19 cellular contexts compared by ENCODE assay signal in the genomic region with DNA sequence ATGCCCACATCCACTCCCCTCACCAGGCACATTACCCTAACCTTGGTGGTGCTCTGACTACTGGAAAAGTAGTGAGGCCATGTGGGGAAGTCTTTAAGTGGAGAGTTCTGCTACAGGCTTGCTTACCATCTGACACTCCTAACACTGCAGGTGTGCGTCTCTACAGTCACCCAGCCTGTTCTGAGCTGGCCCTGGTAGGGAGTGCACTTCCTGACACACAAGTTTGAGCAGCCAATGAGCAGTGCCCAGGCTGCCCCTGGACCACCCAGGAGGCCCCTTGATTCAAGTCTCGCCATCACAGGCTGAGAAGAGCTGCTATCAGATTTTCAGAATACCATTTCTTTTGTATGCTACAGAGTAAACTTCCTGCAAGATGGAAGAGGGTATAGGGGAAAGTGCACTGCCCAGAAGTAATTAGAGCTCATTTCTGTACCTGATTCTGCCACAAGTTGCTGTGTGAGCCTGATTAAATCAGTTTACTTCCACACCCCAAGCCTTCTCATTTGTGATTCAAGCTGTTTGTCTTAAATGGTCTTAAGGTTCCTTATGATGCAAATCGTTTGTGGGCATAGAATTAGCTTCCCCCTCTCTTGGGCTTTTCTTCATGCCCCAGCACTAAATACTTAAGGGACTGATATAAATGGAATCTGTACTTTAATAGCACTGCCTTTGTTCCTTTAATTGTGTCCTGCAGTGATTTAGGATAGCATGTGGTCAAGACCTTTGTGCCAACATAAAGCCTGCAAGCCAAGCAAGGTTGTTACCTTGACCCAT. TPM values are rescaled to one million over a fixed set of nuclear protein-coding genes. Genes with fewer than 3 reads are reported as not detected.
A peak's percentile ranks its signal among the peaks of the same experiment; 100 is the strongest.
DNase-seq lines count a peak whose midpoint lies in the region; ATAC-seq and TF ChIP-seq lines count a peak whose summit lies in the region.
"Had no signal": no experiment of that assay in that cellular context is flagged by ENCODE, and none has a peak within 500 bp of the region (broad histone marks: within the 10 kb centered on the region; RNA-seq: fewer than 3 reads in every experiment).

No MANE protein-coding gene starts in this region.

- H3K4me1 ChIP-seq in iPS-20b (ENCODE audit: insufficient read depth, low read length), result peaks cover 38% of the 10 kb centered on the region; the same call in 1 of the 2 replicates
- peaks cover 30% of the 10 kb centered on the region for H3K4me1 ChIP-seq in neural progenitor cell
- H3K4me1 ChIP-seq: Caco-2 had no signal

- H4K20me1 ChIP-seq in neural progenitor cell (ENCODE audit: low read depth), result no peaks in the 10 kb centered on the region

- peaks cover 13% of the 10 kb centered on the region for H3F3A ChIP-seq in neural progenitor cell (ENCODE audit: low read depth)

- H3K9ac ChIP-seq in iPS-20b (ENCODE audit: low read depth, low read length) (no peak overlapping the region), neural progenitor cell (no peak overlapping the region)
- H3K9ac ChIP-seq: BLaER1, GM23248 had no signal

- H3K27ac ChIP-seq in iPS-20b (ENCODE audit: low read length) (no peak overlapping the region), neural progenitor cell (no peak overlapping the region)
- H3K27ac ChIP-seq: BLaER1, GM23248 had no signal

- TF ChIP-seq CTCF in WTC11 (IDR thresholded peaks at IDR 0.05) (no peak), neural progenitor cell (IDR thresholded peaks at IDR 0.05) (no peak)

- H3K36me3 ChIP-seq in H7 (replicated peaks; ENCODE audit: control insufficient read depth, insufficient read depth, low read length) (no peaks in the 10 kb centered on the region), iPS-20b (ENCODE audit: insufficient read depth, low read depth, low read length) (no peaks in the 10 kb centered on the region), neural progenitor cell (no peaks in the 10 kb centered on the region)
- H3K36me3 ChIP-seq: BLaER1 had no signal

- H3K9me3 ChIP-seq in iPS-20b (ENCODE audit: insufficient read depth, low read depth, low read length) (no peaks in the 10 kb centered on the region), neural progenitor cell (ENCODE audit: low read depth) (no peaks in the 10 kb centered on the region)
- H3K9me3 ChIP-seq: BLaER1, Caco-2 had no signal

- peak; percentile 68 for DNase-seq in H7
- peak; percentile 32 for DNase-seq in WTC11 (ENCODE audit: low spot score)
- DNase-seq in neural progenitor cell (ENCODE audit: low spot score), result peak; percentile 39
- no peak for DNase-seq in NCI-H2227 treated with DMSO at 0.1 percent for 48 hours (lab: John Stamatoyannopoulos, UW)
- no peak for DNase-seq in cerebellar nuclear complex (lab: John Stamatoyannopoulos, UW)
- DNase-seq in ecto neural progenitor cell (ENCODE audit: low spot score), result no peak
- DNase-seq: 8988T; AML-193; Caco-2; CD8-positive, alpha-beta memory T cell; DMS53; GM23248; HCEC 1CT; HFFc6; IMR-90 had no signal

- ATAC-seq in WTC11 (peak; percentile 90), HG02623 (IDR thresholded peaks at IDR 0.05; ENCODE audit: unreplicated experiment) (no peak)
- ATAC-seq: GM12878 had no signal

- peak overlapping the region; percentile 18 for H3K4me2 ChIP-seq in neural progenitor cell
- H3K4me2 ChIP-seq: BLaER1 had no signal

- no peaks in the 10 kb centered on the region for H3K79me2 ChIP-seq in neural progenitor cell (ENCODE audit: low read depth)

- CTCF ChIA-PET in WTC11 (lab: Charles Lee), result interaction anchor here (0.7 to 2.5 kb wide), 7 partner anchors 9 to 431 kb away, joined by 3 to 8 read pairs (median 6); no protein-coding TSS in a partner anchor

- H3K4me3 Mint-ChIP-seq in WTC11, result no peak overlapping the region
- H3K4me3 Mint-ChIP-seq in neural progenitor cell, result no peak overlapping the region
- H3K4me3 Mint-ChIP-seq: CD8-positive, alpha-beta memory T cell; HFFc6 had no signal

- H3K9me3 Mint-ChIP-seq in WTC11 (no peaks in the 10 kb centered on the region), neural progenitor cell (no peaks in the 10 kb centered on the region)

- H3K4me3 ChIP-seq in H7 (ENCODE audit: insufficient read depth, low read depth, low read length), result no peak overlapping the region
- H3K4me3 ChIP-seq in iPS-20b (ENCODE audit: low read length), result peak overlapping the region; percentile 20; the same call in 1 of the 2 replicates
- H3K4me3 ChIP-seq in neural progenitor cell, result no peak overlapping the region
- H3K4me3 ChIP-seq: BLaER1, GM12878, GM23248 had no signal

- H2AFZ ChIP-seq in neural progenitor cell (replicated peaks), result no peak overlapping the region
- H2AFZ ChIP-seq: GM23248 had no signal

- no peak overlapping the region for H3K27ac Mint-ChIP-seq in WTC11
- no peak overlapping the region for H3K27ac Mint-ChIP-seq in neural progenitor cell
- H3K27ac Mint-ChIP-seq: CD8-positive, alpha-beta memory T cell; HFFc6 had no signal

- H3K36me3 Mint-ChIP-seq in WTC11 (no peaks in the 10 kb centered on the region), neural progenitor cell (no peaks in the 10 kb centered on the region)
- H3K36me3 Mint-ChIP-seq: CD8-positive, alpha-beta memory T cell had no signal

- POLR2A ChIA-PET in WTC11 (lab: Charles Lee), result interaction anchor here (0.8 to 1.7 kb wide), 2 partner anchors 9 to 20 kb away, joined by 3 to 7 read pairs; no protein-coding TSS in a partner anchor

- H3K27me3 Mint-ChIP-seq in WTC11 (ENCODE audit: low read depth) (peaks cover 64% of the 10 kb centered on the region), neural progenitor cell (ENCODE audit: insufficient read depth, low read depth) (peaks cover 5% of the 10 kb centered on the region)

- peaks cover 8% of the 10 kb centered on the region for H3K27me3 ChIP-seq in H7 (ENCODE audit: control insufficient read depth, insufficient read depth, low read length)
- peaks cover 18% of the 10 kb centered on the region; the same call in 1 of the 2 replicates for H3K27me3 ChIP-seq in iPS-20b (ENCODE audit: insufficient read depth, low read length)
- H3K27me3 ChIP-seq in neural progenitor cell, result no peaks in the 10 kb centered on the region
- H3K27me3 ChIP-seq: BLaER1 had no signal

- peaks cover 68% of the 10 kb centered on the region for H3K4me1 Mint-ChIP-seq in WTC11
- peaks cover 37% of the 10 kb centered on the region for H3K4me1 Mint-ChIP-seq in neural progenitor cell
- H3K4me1 Mint-ChIP-seq: CD8-positive, alpha-beta memory T cell had no signal

TF ChIP-seq in WTC11, 78 proteins besides CTCF, POLR2A, EP300 and RAD21:
- TF ChIP-seq EMX1 (CRISPR knock-in tag; IDR thresholded peaks at IDR 0.05) (no peak), ZNF121 (CRISPR knock-in tag; IDR thresholded peaks at IDR 0.05) (peak; percentile 78)
- TF ChIP-seq, protein P1, sequence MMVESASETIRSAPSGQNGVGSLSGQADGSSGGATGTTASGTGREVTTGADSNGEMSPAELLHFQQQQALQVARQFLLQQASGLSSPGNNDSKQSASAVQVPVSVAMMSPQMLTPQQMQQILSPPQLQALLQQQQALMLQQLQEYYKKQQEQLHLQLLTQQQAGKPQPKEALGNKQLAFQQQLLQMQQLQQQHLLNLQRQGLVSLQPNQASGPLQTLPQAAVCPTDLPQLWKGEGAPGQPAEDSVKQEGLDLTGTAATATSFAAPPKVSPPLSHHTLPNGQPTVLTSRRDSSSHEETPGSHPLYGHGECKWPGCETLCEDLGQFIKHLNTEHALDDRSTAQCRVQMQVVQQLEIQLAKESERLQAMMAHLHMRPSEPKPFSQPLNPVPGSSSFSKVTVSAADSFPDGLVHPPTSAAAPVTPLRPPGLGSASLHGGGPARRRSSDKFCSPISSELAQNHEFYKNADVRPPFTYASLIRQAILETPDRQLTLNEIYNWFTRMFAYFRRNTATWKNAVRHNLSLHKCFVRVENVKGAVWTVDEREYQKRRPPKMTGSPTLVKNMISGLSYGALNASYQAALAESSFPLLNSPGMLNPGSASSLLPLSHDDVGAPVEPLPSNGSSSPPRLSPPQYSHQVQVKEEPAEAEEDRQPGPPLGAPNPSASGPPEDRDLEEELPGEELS (CRISPR knock-in tag; IDR thresholded peaks at IDR 0.05), result no peak

RNA-seq across cellular contexts. Expression of a gene that starts 22.2 kb away (rescaled TPM):
- 0.21 and 0.26 TPM in 2 replicates for total RNA-seq in H7 (2014; rRNA removed; shearing (Covaris generic))
- total RNA-seq in WTC11 (2021) (1.5 to 1.8 TPM (median 1.7 TPM) in 3 replicates), neural progenitor cell (ENCODE audit: low replicate concordance) (0.02 and 0.03 TPM in 2 replicates)
- total RNA-seq: Caco-2; CD8-positive, alpha-beta memory T cell; GM12878 had no signal

Comparison
In these comparisons a context has a peak if more than half of its experiments do, and no peak if none do; other contexts are left out.
1. DNase-seq: peak in H7 (single experiment), WTC11 (single experiment) and neural progenitor cell (single experiment); none in NCI-H2227 treated with DMSO at 0.1 percent for 48 hours (single experiment), cerebellar nuclear complex (0 of 2) and ecto neural progenitor cell (single experiment).